9 cellular contexts compared by ENCODE assay signal in genomic region chr11:104897891-104898684, GRCh38. TPM values are rescaled to one million over a fixed set of nuclear protein-coding genes. Genes with fewer than 3 reads are reported as not detected.
DNase-seq lines count a peak whose midpoint lies in the region; ATAC-seq and TF ChIP-seq lines count a peak whose summit lies in the region.
"Had no signal": no experiment of that assay in that cellular context is flagged by ENCODE, and none has a peak within 500 bp of the region (broad histone marks: within the 10 kb centered on the region; RNA-seq: fewer than 3 reads in every experiment).

Gene CASP12, minus strand, starts transcription at chr11:104898460.

- peak within 1 kb of the TSS; percentile 70 for H3K27ac ChIP-seq in upper lobe of right lung

- peak within 1 kb of the TSS; percentile 76 for H3K27ac Mint-ChIP-seq in activated naive CD4-positive, alpha-beta T cell treated with anti-CD3 and anti-CD28 coated beads for 36 hours
- H3K27ac Mint-ChIP-seq in activated T-helper 1 cell treated with anti-CD3 and anti-CD28 coated beads, Interleukin-12 subunit alpha, Interleukin-12 subunit beta, Interleukin-2, Interleukin-4 antibody, amounts not matched to agents 30 ng/mL and 10 ng/mL and 1 ng/mL, durations not matched to agents 14 hours and 24 hours and 36 hours: no peak within 1 kb of the TSS
- H3K27ac Mint-ChIP-seq in Calu3 (ENCODE audit: unreplicated experiment): no peak within 1 kb of the TSS

- no peaks in the 10 kb centered on the region for H3K9me3 Mint-ChIP-seq in activated naive CD4-positive, alpha-beta T cell treated with anti-CD3 and anti-CD28 coated beads for 36 hours
- H3K9me3 Mint-ChIP-seq in activated T-helper 1 cell treated with anti-CD3 and anti-CD28 coated beads, Interleukin-12 subunit alpha, Interleukin-12 subunit beta, Interleukin-2, Interleukin-4 antibody, amounts not matched to agents 30 ng/mL and 10 ng/mL and 1 ng/mL, durations not matched to agents 14 hours and 24 hours and 36 hours: peaks cover 9% of the 10 kb centered on the region
- H3K9me3 Mint-ChIP-seq in Calu3 (ENCODE audit: low read depth, unreplicated experiment): peaks cover 5% of the 10 kb centered on the region

- peak within 1 kb of the TSS; percentile 48 for H3K4me3 ChIP-seq in upper lobe of right lung
- H3K4me3 ChIP-seq: BLaER1 treated with 17β-estradiol and CSF1 and Interleukin-3, amounts not matched to agents 10 nM and 100 nM had no signal

- no peaks in the 10 kb centered on the region for H3K27me3 Mint-ChIP-seq in activated naive CD4-positive, alpha-beta T cell treated with anti-CD3 and anti-CD28 coated beads for 36 hours (ENCODE audit: low read depth)
- peaks cover 2% of the 10 kb centered on the region for H3K27me3 Mint-ChIP-seq in activated T-helper 1 cell treated with anti-CD3 and anti-CD28 coated beads, Interleukin-12 subunit alpha, Interleukin-12 subunit beta, Interleukin-2, Interleukin-4 antibody, amounts not matched to agents 30 ng/mL and 10 ng/mL and 1 ng/mL, durations not matched to agents 14 hours and 24 hours and 36 hours (ENCODE audit: insufficient read depth)
- H3K27me3 Mint-ChIP-seq in Calu3 (ENCODE audit: unreplicated experiment): no peaks in the 10 kb centered on the region

- ATAC-seq in upper lobe of right lung: no peak

- BruUV-seq in Calu3 (replicated peaks; lab: Mats Ljungman, UMichigan): no TSS peak

- peak; percentile 32 for DNase-seq in activated naive CD4-positive, alpha-beta T cell treated with anti-CD3 and anti-CD28 coated beads for 36 hours
- no peak for DNase-seq in activated naive CD4-positive, alpha-beta T cell treated with anti-CD3 and anti-CD28 coated beads, Interleukin-2, amount 50 U/mL, for 16 hours
- no peak for DNase-seq in activated T-helper 1 cell treated with anti-CD3 and anti-CD28 coated beads, Interleukin-12 subunit alpha, Interleukin-12 subunit beta, Interleukin-2, Interleukin-4 antibody, amounts not matched to agents 30 ng/mL and 10 ng/mL and 1 ng/mL, durations not matched to agents 14 hours and 24 hours and 36 hours (ENCODE audit: low spot score)
- DNase-seq in left kidney (ENCODE audit: low read depth, low spot score): peak; percentile 19
- DNase-seq in upper lobe of right lung: no peak
- DNase-seq in AG08395 (ENCODE audit: low spot score): no peak
- no peak for DNase-seq in SIG-M5 treated with dmso at 0.1 percent for 504 hours (lab: John Stamatoyannopoulos, UW; ENCODE audit: unreplicated experiment)
- no peak for DNase-seq in Calu3

- intact Hi-C loops in activated naive CD4-positive, alpha-beta T cell treated with anti-CD3 and anti-CD28 coated beads for 36 hours (cut with micrococcal nuclease): loop anchor here (1.0 to 5.0 kb wide), 5 partner anchors 9 to 241 kb away; no protein-coding TSS in a partner anchor
- intact Hi-C loops in activated T-helper 1 cell treated with anti-CD3 and anti-CD28 coated beads, Interleukin-12 subunit alpha, Interleukin-12 subunit beta, Interleukin-2, Interleukin-4 antibody, amounts not matched to agents 30 ng/mL and 10 ng/mL and 1 ng/mL, durations not matched to agents 14 hours and 24 hours and 36 hours (cut with micrococcal nuclease): no loop called here
- intact Hi-C loops in upper lobe of right lung (cut with DNase I): no loop called here
- intact Hi-C loops in Calu3 (cut with micrococcal nuclease; ENCODE audit: unreplicated experiment): no loop called here

- TF ChIP-seq CTCF in upper lobe of right lung (IDR thresholded peaks at IDR 0.05): no peak
- TF ChIP-seq CTCF in Calu3 (IDR thresholded peaks at IDR 0.05; ENCODE audit: unreplicated experiment): no peak

- no peaks in the 10 kb centered on the region for H3K9me3 ChIP-seq in upper lobe of right lung
- H3K9me3 ChIP-seq: BLaER1 treated with 17β-estradiol and CSF1 and Interleukin-3, amounts not matched to agents 10 nM and 100 nM had no signal

- H3K4me3 Mint-ChIP-seq in activated naive CD4-positive, alpha-beta T cell treated with anti-CD3 and anti-CD28 coated beads for 36 hours: peak within 1 kb of the TSS; percentile 64
- peak within 1 kb of the TSS; percentile 51 for H3K4me3 Mint-ChIP-seq in activated T-helper 1 cell treated with anti-CD3 and anti-CD28 coated beads, Interleukin-12 subunit alpha, Interleukin-12 subunit beta, Interleukin-2, Interleukin-4 antibody, amounts not matched to agents 30 ng/mL and 10 ng/mL and 1 ng/mL, durations not matched to agents 14 hours and 24 hours and 36 hours
- no peak within 1 kb of the TSS for H3K4me3 Mint-ChIP-seq in Calu3 (ENCODE audit: low read depth, unreplicated experiment)

- H3K27me3 ChIP-seq in upper lobe of right lung: no peaks in the 10 kb centered on the region
- H3K27me3 ChIP-seq: BLaER1 treated with 17β-estradiol and CSF1 and Interleukin-3, amounts not matched to agents 10 nM and 100 nM had no signal

- CTCF ChIA-PET in activated naive CD4-positive, alpha-beta T cell treated with anti-CD3 and anti-CD28 coated beads for 36 hours (lab: Charles Lee): interaction anchor here (0.8 to 1.1 kb wide), 3 partner anchors 18 to 46 kb away, joined by 3 to 5 read pairs (median 4); no protein-coding TSS in a partner anchor
- CTCF ChIA-PET in Calu3 (lab: Charles Lee): no interaction called here

- peaks cover 8% of the 10 kb centered on the region for H3K4me1 ChIP-seq in upper lobe of right lung

- H3K36me3 ChIP-seq in upper lobe of right lung: no peaks in the 10 kb centered on the region
- H3K36me3 ChIP-seq: BLaER1 treated with 17β-estradiol and CSF1 and Interleukin-3, amounts not matched to agents 10 nM and 100 nM had no signal

- H3K36me3 Mint-ChIP-seq in activated naive CD4-positive, alpha-beta T cell treated with anti-CD3 and anti-CD28 coated beads for 36 hours (ENCODE audit: low read depth): no peaks in the 10 kb centered on the region
- H3K36me3 Mint-ChIP-seq in activated T-helper 1 cell treated with anti-CD3 and anti-CD28 coated beads, Interleukin-12 subunit alpha, Interleukin-12 subunit beta, Interleukin-2, Interleukin-4 antibody, amounts not matched to agents 30 ng/mL and 10 ng/mL and 1 ng/mL, durations not matched to agents 14 hours and 24 hours and 36 hours (ENCODE audit: low read depth): peaks cover 5% of the 10 kb centered on the region
- H3K36me3 Mint-ChIP-seq in Calu3 (ENCODE audit: insufficient read depth, unreplicated experiment): no peaks in the 10 kb centered on the region

- peaks cover 26% of the 10 kb centered on the region for H3K4me1 Mint-ChIP-seq in activated naive CD4-positive, alpha-beta T cell treated with anti-CD3 and anti-CD28 coated beads for 36 hours (ENCODE audit: low read depth)
- H3K4me1 Mint-ChIP-seq in activated T-helper 1 cell treated with anti-CD3 and anti-CD28 coated beads, Interleukin-12 subunit alpha, Interleukin-12 subunit beta, Interleukin-2, Interleukin-4 antibody, amounts not matched to agents 30 ng/mL and 10 ng/mL and 1 ng/mL, durations not matched to agents 14 hours and 24 hours and 36 hours (ENCODE audit: low read depth): peaks cover 21% of the 10 kb centered on the region
- H3K4me1 Mint-ChIP-seq in Calu3 (ENCODE audit: low read depth, unreplicated experiment): no peaks in the 10 kb centered on the region

RNA-seq across cellular contexts. Expression of gene CASP12, which starts in this region (rescaled TPM):
- not detected for total RNA-seq in activated naive CD4-positive, alpha-beta T cell treated with anti-CD3 and anti-CD28 coated beads for 36 hours
- total RNA-seq in activated T-helper 1 cell treated with anti-CD3 and anti-CD28 coated beads, Interleukin-12 subunit alpha, Interleukin-12 subunit beta, Interleukin-2, Interleukin-4 antibody, amounts not matched to agents 30 ng/mL and 10 ng/mL and 1 ng/mL, durations not matched to agents 14 hours and 24 hours and 36 hours: not detected in 2 replicates
- total RNA-seq in upper lobe of right lung: 2.4 TPM
- not detected in 2 replicates for total RNA-seq in Calu3 (2022)

Comparison
In these comparisons a context has a peak if more than half of its experiments do, and no peak if none do; other contexts are left out.
1. Peak in DNase-seq in activated naive CD4-positive, alpha-beta T cell treated with anti-CD3 and anti-CD28 coated beads for 36 hours; RNA of the gene not detected or under 1 TPM.